ENCODE assay signal across 1 cellular context in the genomic region with DNA sequence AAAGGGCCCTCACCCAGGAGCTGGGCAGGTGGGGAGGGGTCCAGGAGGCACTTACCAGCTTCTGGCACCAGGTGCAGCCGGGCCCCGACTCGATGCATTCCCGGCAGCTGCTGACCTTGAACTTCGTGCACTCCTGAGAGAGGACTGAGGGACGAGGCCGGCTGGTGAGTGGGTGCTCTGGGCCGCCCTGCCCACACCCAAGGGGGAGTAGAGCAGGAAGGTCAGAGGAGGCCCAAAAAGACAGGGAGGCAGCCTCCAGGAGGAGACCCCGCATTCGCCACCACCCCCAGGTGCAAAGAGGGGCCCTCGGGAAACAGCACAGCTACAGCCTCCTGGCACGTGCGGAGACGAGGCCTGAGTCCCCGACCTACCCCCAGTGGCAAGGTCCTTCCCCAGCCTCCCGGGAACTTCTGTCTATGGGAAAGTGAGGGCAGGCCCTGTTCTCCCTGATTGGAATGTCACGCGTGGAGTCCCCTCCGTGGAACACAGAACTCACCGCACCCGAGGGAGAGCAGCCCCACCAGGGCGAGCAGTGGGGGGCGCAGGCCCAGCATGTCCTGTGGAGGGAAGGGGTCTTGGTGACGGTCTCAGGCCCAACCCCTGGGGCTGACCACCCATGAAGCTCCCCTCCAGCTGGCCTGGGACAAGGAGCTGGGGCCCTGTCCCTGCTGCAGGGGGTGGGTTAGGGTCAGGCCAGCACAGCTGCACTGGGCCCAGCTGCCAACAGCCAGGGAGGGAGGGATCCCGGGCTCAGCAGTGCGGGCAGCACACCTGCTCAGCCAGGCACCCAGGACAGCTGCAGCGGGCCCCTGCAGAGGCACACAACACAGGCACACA.
TF ChIP-seq lines count a peak whose summit lies in the region.

No MANE protein-coding gene starts in this region.

TF ChIP-seq in K562, 482 proteins besides CTCF, POLR2A, EP300 and RAD21:
- TF ChIP-seq CBFB (CRISPR knock-in tag; IDR thresholded peaks at IDR 0.05) (0 out of 2 replicates have a peak, but pooled peaks have one; percentile 43), POLR3A (IDR thresholded peaks at IDR 0.05; ENCODE audit: borderline replicate concordance, extremely low read depth, insufficient read depth, insufficient read length) (no peak), BHLHE40 (IDR thresholded peaks at IDR 0.05; ENCODE audit: low read length) (0 out of 2 replicates have a peak, but pooled peaks have one; percentile 5)
